Comparison of ENCODE assay signal across 18 cellular contexts in the genomic region with DNA sequence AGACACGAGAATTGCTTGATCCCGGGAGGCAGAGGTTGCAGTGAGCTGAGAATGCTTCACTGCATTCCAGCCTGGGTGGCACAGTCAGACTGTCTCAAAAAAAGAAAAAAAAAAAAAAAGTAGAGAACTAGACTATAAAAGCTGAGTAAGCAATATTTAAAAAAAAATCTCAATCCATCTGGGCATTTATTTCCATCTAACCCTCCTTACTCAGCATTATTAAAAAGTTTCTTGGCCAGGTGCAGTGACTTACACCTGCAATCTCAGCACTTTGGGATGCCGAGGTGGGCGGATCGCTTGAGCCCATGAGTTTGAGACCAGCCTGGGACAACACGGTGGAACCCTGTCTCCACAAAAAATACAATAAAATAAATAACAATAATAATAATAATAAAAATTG.
"Had no signal": no experiment of that assay in that cellular context is flagged by ENCODE, and none has a peak within 500 bp of the region (broad histone marks: within the 10 kb centered on the region; RNA-seq: fewer than 3 reads in every experiment).

No MANE protein-coding gene starts in this region.

- H3K4me3 ChIP-seq: colonic mucosa, smooth muscle cell, thyroid gland, upper lobe of left lung, uterus had no signal

- H3K36me3 ChIP-seq: colonic mucosa, thyroid gland, uterus had no signal

- DNase-seq: colonic mucosa; endodermal cell; erythroblast; head of caudate nucleus; hippocampal formation; kidney glomerular epithelial cell; mammary epithelial cell; naive thymus-derived CD8-positive, alpha-beta T cell; posterior cingulate gyrus; right cardiac atrium; stimulated activated CD4-positive, alpha-beta T cell treated with anti-CD3 and anti-CD28 coated beads, Interleukin-2, amount 100 ng/mL, for 48 hours; stimulated activated naive CD4-positive, alpha-beta T cell treated with Interleukin-2 at 50 U/mL for 16 hours; thyroid gland; upper lobe of left lung; uterus had no signal

- H3K4me2 ChIP-seq: smooth muscle cell had no signal

- H3K9me3 ChIP-seq: colonic mucosa, thyroid gland, upper lobe of left lung, uterus had no signal

- H3K4me3 Mint-ChIP-seq: endodermal cell had no signal

- H3K27ac Mint-ChIP-seq: endodermal cell had no signal

- H3K9me3 Mint-ChIP-seq: endodermal cell; naive thymus-derived CD8-positive, alpha-beta T cell had no signal

- ATAC-seq: naive thymus-derived CD8-positive, alpha-beta T cell; right cardiac atrium had no signal

- FAIRE-seq: endothelial cell of umbilical vein, islet of Langerhans had no signal

- H3K4me1 ChIP-seq: colonic mucosa had no signal

- H3K27me3 ChIP-seq: colonic mucosa, thyroid gland, upper lobe of left lung, uterus had no signal

- H3K27me3 Mint-ChIP-seq: naive thymus-derived CD8-positive, alpha-beta T cell had no signal

- H3K27ac ChIP-seq: colonic mucosa, thyroid gland, uterus had no signal
